Comparison of ENCODE assay signal across 9 cellular contexts in the genomic region with DNA sequence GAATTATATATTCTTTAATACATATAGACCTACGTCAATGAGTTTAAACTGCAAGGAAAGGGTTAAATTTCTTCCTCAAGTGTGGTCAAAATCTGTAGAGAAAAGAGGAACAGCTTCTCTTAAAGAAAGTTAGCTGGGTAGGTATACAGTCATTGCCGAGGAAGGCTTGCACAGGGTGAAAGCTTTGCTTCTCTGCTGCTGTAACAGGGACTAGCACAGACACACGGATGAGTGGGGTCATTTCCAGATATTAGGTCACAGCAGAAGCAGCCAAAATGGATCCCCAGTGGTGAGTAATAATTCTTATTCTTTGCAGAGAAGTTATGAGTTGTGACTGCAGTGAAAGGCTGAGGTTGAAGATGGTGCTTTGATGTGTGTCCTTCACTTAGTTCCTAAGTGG. TPM values are rescaled to one million over a fixed set of nuclear protein-coding genes. Genes with fewer than 3 reads are reported as not detected.
DNase-seq lines count a peak whose midpoint lies in the region; ATAC-seq and TF ChIP-seq lines count a peak whose summit lies in the region.
"Had no signal": no experiment of that assay in that cellular context is flagged by ENCODE, and none has a peak within 500 bp of the region (broad histone marks: within the 10 kb centered on the region; RNA-seq: fewer than 3 reads in every experiment).

A gene with protein sequence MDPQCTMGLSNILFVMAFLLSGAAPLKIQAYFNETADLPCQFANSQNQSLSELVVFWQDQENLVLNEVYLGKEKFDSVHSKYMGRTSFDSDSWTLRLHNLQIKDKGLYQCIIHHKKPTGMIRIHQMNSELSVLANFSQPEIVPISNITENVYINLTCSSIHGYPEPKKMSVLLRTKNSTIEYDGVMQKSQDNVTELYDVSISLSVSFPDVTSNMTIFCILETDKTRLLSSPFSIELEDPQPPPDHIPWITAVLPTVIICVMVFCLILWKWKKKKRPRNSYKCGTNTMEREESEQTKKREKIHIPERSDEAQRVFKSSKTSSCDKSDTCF (plus strand): TSS at position 148 of the 400 bp plus-strand sequence. CDS start 128 bp downstream, at position 276.

- intact Hi-C loops in lower lobe of right lung (cut with DNase I) (no loop called here), testis (cut with DNase I; ENCODE audit: low total_unique reads) (no loop called here)
- intact Hi-C loops in CD4-positive, alpha-beta T cell (cut with DNase I, micrococcal nuclease), result no loop called here

- no peaks in the 10 kb centered on the region for H3K36me3 Mint-ChIP-seq in endothelial cell (ENCODE audit: low read depth, unreplicated experiment)
- no peaks in the 10 kb centered on the region for H3K36me3 Mint-ChIP-seq in CD4-positive, alpha-beta T cell (ENCODE audit: low read depth)

- H3K9me3 Mint-ChIP-seq in endothelial cell (ENCODE audit: unreplicated experiment), result no peaks in the 10 kb centered on the region
- H3K9me3 Mint-ChIP-seq in CD4-positive, alpha-beta T cell, result no peaks in the 10 kb centered on the region
- H3K9me3 Mint-ChIP-seq: nephron had no signal

- DNase-seq in M059J (ENCODE audit: low read depth), result peak; percentile 5
- no peak for DNase-seq in lower lobe of right lung
- no peak for DNase-seq in endothelial cell (ENCODE audit: low spot score)
- DNase-seq in SW 1271 (lab: John Stamatoyannopoulos, UW), result no peak
- no peak for DNase-seq in CD4-positive, alpha-beta T cell
- DNase-seq in testis, result no peak

- no peak for TF ChIP-seq POLR2A in testis (IDR thresholded peaks at IDR 0.05)

- no peaks in the 10 kb centered on the region for H3K27me3 Mint-ChIP-seq in endothelial cell (ENCODE audit: unreplicated experiment)
- peaks cover 49% of the 10 kb centered on the region for H3K27me3 Mint-ChIP-seq in CD4-positive, alpha-beta T cell

- CTCF ChIA-PET in CD4-positive, alpha-beta T cell (lab: Charles Lee), result no interaction called here

- H3K4me3 ChIP-seq in lower lobe of right lung (peak within 1 kb of the TSS; percentile 41), testis (no peak within 1 kb of the TSS)

- no peaks in the 10 kb centered on the region for H3K36me3 ChIP-seq in lower lobe of right lung
- H3K36me3 ChIP-seq in testis (ENCODE audit: low read depth, missing control alignments), result no peaks in the 10 kb centered on the region

- H3K9me3 ChIP-seq in lower lobe of right lung, result no peaks in the 10 kb centered on the region
- no peaks in the 10 kb centered on the region for H3K9me3 ChIP-seq in CD4-positive, alpha-beta T cell (ENCODE audit: control insufficient read depth, low read length)
- H3K9me3 ChIP-seq in testis, result no peaks in the 10 kb centered on the region

- 49 to 54% methylated on average over 3 of the region's 3 CpGs for whole genome bisulfite sequencing in testis, 2 donors

- H3K4me1 Mint-ChIP-seq in endothelial cell (ENCODE audit: unreplicated experiment), result no peaks in the 10 kb centered on the region
- no peaks in the 10 kb centered on the region for H3K4me1 Mint-ChIP-seq in CD4-positive, alpha-beta T cell (ENCODE audit: low read depth)
- H3K4me1 Mint-ChIP-seq: nephron had no signal

- H3K4me1 ChIP-seq in lower lobe of right lung (no peaks in the 10 kb centered on the region), testis (no peaks in the 10 kb centered on the region)

- peak within 1 kb of the TSS; percentile 44 for H3K27ac ChIP-seq in lower lobe of right lung
- no peak within 1 kb of the TSS for H3K27ac ChIP-seq in CD4-positive, alpha-beta T cell (ENCODE audit: low read depth, low read length)
- H3K27ac ChIP-seq in testis, result no peak within 1 kb of the TSS

- no peak within 1 kb of the TSS for H3K4me3 Mint-ChIP-seq in endothelial cell (ENCODE audit: unreplicated experiment)
- no peak within 1 kb of the TSS for H3K4me3 Mint-ChIP-seq in CD4-positive, alpha-beta T cell
- H3K4me3 Mint-ChIP-seq: nephron had no signal

- peak; percentile 98 for ATAC-seq in GM18502 (IDR thresholded peaks at IDR 0.05; ENCODE audit: poor library complexity, unreplicated experiment)
- ATAC-seq in GM21737 (IDR thresholded peaks at IDR 0.05; ENCODE audit: unreplicated experiment), result peak; percentile 84
- ATAC-seq in lower lobe of right lung, result peak; percentile 69 to 74
- ATAC-seq in CD4-positive, alpha-beta T cell (ENCODE audit: poor library complexity), result no peak

- H3K27me3 ChIP-seq in lower lobe of right lung (ENCODE audit: low read depth) (no peaks in the 10 kb centered on the region), testis (no peaks in the 10 kb centered on the region)
- peaks cover 4% of the 10 kb centered on the region for H3K27me3 ChIP-seq in CD4-positive, alpha-beta T cell (ENCODE audit: control insufficient read depth, insufficient read depth, low read length)

- TF ChIP-seq CTCF in lower lobe of right lung (IDR thresholded peaks at IDR 0.05) (no peak), endothelial cell (IDR thresholded peaks at IDR 0.05; ENCODE audit: unreplicated experiment) (no peak), testis (IDR thresholded peaks at IDR 0.05) (no peak)
- no peak for TF ChIP-seq CTCF in CD4-positive, alpha-beta T cell (IDR thresholded peaks at IDR 0.05)

- no peak within 1 kb of the TSS for H3K27ac Mint-ChIP-seq in endothelial cell (ENCODE audit: unreplicated experiment)
- no peak within 1 kb of the TSS for H3K27ac Mint-ChIP-seq in CD4-positive, alpha-beta T cell
- H3K27ac Mint-ChIP-seq: nephron had no signal

- POLR2A ChIA-PET in CD4-positive, alpha-beta T cell (lab: Charles Lee), result no interaction called here

RNA-seq across cellular contexts. Expression of the gene that starts here (rescaled TPM):
- 0.37 TPM in 1 of 2 replicates, not detected in the other for total RNA-seq in M059J (2014; rRNA removed; shearing (Covaris generic))
- total RNA-seq in lower lobe of right lung, result 29.5 TPM
- total RNA-seq in endothelial cell (ENCODE audit: unreplicated experiment), result not detected
- 1 to 10 TPM in 1 of 2 experiments, under 1 TPM in 1; 0.69 to 1.4 TPM for total RNA-seq in CD4-positive, alpha-beta T cell
- 1 to 10 TPM; 3.2 to 4.5 TPM for total RNA-seq in testis
- polyA plus RNA-seq in testis (ENCODE audit: insufficient read depth, low read depth, low replicate concordance), result 3.4 TPM

Comparison
In these comparisons a context has a peak if more than half of its experiments do, and no peak if none do; other contexts are left out.
1. Peak in DNase-seq in M059J; RNA of the gene not detected or under 1 TPM.